ENCODE assay signal across 8 cellular contexts in the genomic region with DNA sequence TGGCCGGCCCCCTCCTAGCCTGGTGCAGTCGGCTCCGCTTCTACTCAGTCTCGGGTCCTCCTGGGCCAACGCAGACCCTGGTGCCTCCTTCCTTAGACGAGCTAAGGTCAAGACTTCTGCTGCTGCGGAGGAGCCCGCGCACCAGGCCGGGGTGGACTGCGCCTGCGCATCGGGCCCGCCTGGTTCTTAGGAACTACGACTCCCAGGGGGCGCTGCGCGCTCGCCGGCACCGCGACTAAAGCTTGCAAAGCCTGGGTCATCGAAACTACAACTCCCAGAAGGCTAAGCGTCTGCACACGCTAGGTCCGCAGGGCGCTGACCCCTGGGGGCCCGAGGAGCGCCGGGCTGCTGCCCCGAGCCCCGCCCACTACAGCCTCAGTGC. TPM values are rescaled to one million over a fixed set of nuclear protein-coding genes. Genes with fewer than 3 reads are reported as not detected.
DNase-seq lines count a peak whose midpoint lies in the region; ATAC-seq and TF ChIP-seq lines count a peak whose summit lies in the region.

TSS of gene ZNF835 (minus strand) at position 145 of the 382 bp plus-strand sequence. CDS start 6,559 bp downstream, outside the sequence.

- no peak within 1 kb of the TSS for H3K27ac ChIP-seq in muscle layer of duodenum (ENCODE audit: low read length)

- no peaks in the 10 kb centered on the region for H3K27me3 ChIP-seq in muscle layer of duodenum (ENCODE audit: low read depth, low read length)
- H3K27me3 ChIP-seq in Caco-2 (replicated peaks; ENCODE audit: control insufficient read depth, insufficient read depth, low read length): no peaks in the 10 kb centered on the region

- H3K4me3 ChIP-seq in epithelial cell of esophagus (ENCODE audit: low read length) (peak within 1 kb of the TSS; percentile 13), muscle layer of duodenum (ENCODE audit: low read depth in 1 of 2, low read length in 2 of 2) (peak within 1 kb of the TSS; percentile 87 to 98), Caco-2 (ENCODE audit: low read depth, low read length) (no peak within 1 kb of the TSS)

- H3K4me3 Mint-ChIP-seq in stimulated activated effector memory CD8-positive, alpha-beta T cell treated with anti-CD3 and anti-CD28 coated beads, Interleukin-12 subunit alpha, Interleukin-12 subunit beta, amount 100 ng/mL, for 72 hours: peak within 1 kb of the TSS; percentile 71
- no peak within 1 kb of the TSS for H3K4me3 Mint-ChIP-seq in Caco-2 (ENCODE audit: unreplicated experiment)

- intact Hi-C loops in Caco-2 (cut with micrococcal nuclease; ENCODE audit: unreplicated experiment): no loop called here

- no peak within 1 kb of the TSS for H3K27ac Mint-ChIP-seq in stimulated activated effector memory CD8-positive, alpha-beta T cell treated with anti-CD3 and anti-CD28 coated beads, Interleukin-12 subunit alpha, Interleukin-12 subunit beta, amount 100 ng/mL, for 72 hours
- no peak within 1 kb of the TSS for H3K27ac Mint-ChIP-seq in Caco-2 (ENCODE audit: unreplicated experiment)

- H3K9me3 ChIP-seq in muscle layer of duodenum (ENCODE audit: control insufficient read depth in 1 of 2, low read length in 2 of 2) (peaks cover 0 to 6% of the 10 kb centered on the region in 2 donors), Caco-2 (peaks cover 13% of the 10 kb centered on the region)

- H3K4me1 ChIP-seq in muscle layer of duodenum (ENCODE audit: control insufficient read depth in 1 of 2, insufficient read depth in 2 of 2, low read length in 2 of 2) (peaks cover 8 to 12% of the 10 kb centered on the region in 2 donors), Caco-2 (no peaks in the 10 kb centered on the region)

- H3K4me1 Mint-ChIP-seq in stimulated activated effector memory CD8-positive, alpha-beta T cell treated with anti-CD3 and anti-CD28 coated beads, Interleukin-12 subunit alpha, Interleukin-12 subunit beta, amount 100 ng/mL, for 72 hours: peaks cover 6% of the 10 kb centered on the region
- no peaks in the 10 kb centered on the region for H3K4me1 Mint-ChIP-seq in Caco-2 (ENCODE audit: low read depth, unreplicated experiment)

- peaks cover 0 to 4% of the 10 kb centered on the region in 2 donors for H3K36me3 ChIP-seq in muscle layer of duodenum (ENCODE audit: control insufficient read depth in 1 of 2, insufficient read depth in 2 of 2, low read length in 2 of 2)
- H3K36me3 ChIP-seq in Caco-2 (ENCODE audit: control insufficient read depth, insufficient read depth, low read length): no peaks in the 10 kb centered on the region

- H3K36me3 Mint-ChIP-seq in stimulated activated effector memory CD8-positive, alpha-beta T cell treated with anti-CD3 and anti-CD28 coated beads, Interleukin-12 subunit alpha, Interleukin-12 subunit beta, amount 100 ng/mL, for 72 hours: no peaks in the 10 kb centered on the region
- no peaks in the 10 kb centered on the region for H3K36me3 Mint-ChIP-seq in Caco-2 (ENCODE audit: insufficient read depth, unreplicated experiment)

- CTCF ChIA-PET in Caco-2 (lab: Charles Lee): no interaction called here

- no peak for TF ChIP-seq CTCF in epithelial cell of esophagus (IDR thresholded peaks at IDR 0.05; ENCODE audit: insufficient read depth, low read depth, low read length, missing control alignments)
- TF ChIP-seq CTCF in Caco-2 (IDR thresholded peaks at IDR 0.05; ENCODE audit: insufficient read depth in 1 of 2, low read depth in 1 of 2, low read length in 1 of 2, severe bottlenecking in 1 of 2, unreplicated experiment in 1 of 2): no peak

- peak; percentile 86 for ATAC-seq in stimulated activated effector memory CD8-positive, alpha-beta T cell treated with anti-CD3 and anti-CD28 coated beads, Interleukin-12 subunit alpha, Interleukin-12 subunit beta, amount 100 ng/mL, for 72 hours
- ATAC-seq in GM21367 (IDR thresholded peaks at IDR 0.05; ENCODE audit: unreplicated experiment): no peak

- H3K9me3 Mint-ChIP-seq in stimulated activated effector memory CD8-positive, alpha-beta T cell treated with anti-CD3 and anti-CD28 coated beads, Interleukin-12 subunit alpha, Interleukin-12 subunit beta, amount 100 ng/mL, for 72 hours: peaks cover 8% of the 10 kb centered on the region
- peaks cover 20% of the 10 kb centered on the region for H3K9me3 Mint-ChIP-seq in Caco-2 (ENCODE audit: unreplicated experiment)

- POLR2A ChIA-PET in Caco-2 (lab: Charles Lee): no interaction called here

- no peaks in the 10 kb centered on the region for H3K27me3 Mint-ChIP-seq in Caco-2 (ENCODE audit: insufficient read depth, unreplicated experiment)

- no TSS peak for BruUV-seq in Caco-2 (replicated peaks; lab: Mats Ljungman, UMichigan)

- DNase-seq in NCI-H1930 (lab: John Stamatoyannopoulos, UW): peak; percentile 89 to 97
- peak; percentile 49 for DNase-seq in activated CD8-positive, alpha-beta memory T cell treated with anti-CD3 and anti-CD28 coated beads, Interleukin-2, amount 50 U/mL, for 24 hours (ENCODE audit: extremely low read depth)
- peak; percentile 38 for DNase-seq in epithelial cell of esophagus (ENCODE audit: low read depth)
- DNase-seq in stimulated activated effector memory CD8-positive, alpha-beta T cell treated with anti-CD3 and anti-CD28 coated beads, Interleukin-12 subunit alpha, Interleukin-12 subunit beta, amount 100 ng/mL, for 72 hours (ENCODE audit: low spot score in 2 of 2): peak; percentile 55 to 69
- no peak for DNase-seq in Caco-2
- no peak for DNase-seq in NCI-H345 (lab: John Stamatoyannopoulos, UW)

RNA-seq across cellular contexts. Expression of gene ZNF835, which starts in this region (rescaled TPM):
- total RNA-seq in Caco-2 (2022): not detected in 2 replicates

Comparison
In these comparisons a context has a peak if more than half of its experiments do, and no peak if none do; other contexts are left out.
1. DNase-seq: peak in NCI-H1930 (2 of 2), activated CD8-positive, alpha-beta memory T cell treated with anti-CD3 and anti-CD28 coated beads, Interleukin-2, amount 50 U/mL, for 24 hours (single experiment), epithelial cell of esophagus (single experiment) and stimulated activated effector memory CD8-positive, alpha-beta T cell treated with anti-CD3 and anti-CD28 coated beads, Interleukin-12 subunit alpha, Interleukin-12 subunit beta, amount 100 ng/mL, for 72 hours (2 of 2); none in Caco-2 (0 of 2) and NCI-H345 (single experiment).